Comparison of ENCODE assay signal across 16 cellular contexts in the genomic region with DNA sequence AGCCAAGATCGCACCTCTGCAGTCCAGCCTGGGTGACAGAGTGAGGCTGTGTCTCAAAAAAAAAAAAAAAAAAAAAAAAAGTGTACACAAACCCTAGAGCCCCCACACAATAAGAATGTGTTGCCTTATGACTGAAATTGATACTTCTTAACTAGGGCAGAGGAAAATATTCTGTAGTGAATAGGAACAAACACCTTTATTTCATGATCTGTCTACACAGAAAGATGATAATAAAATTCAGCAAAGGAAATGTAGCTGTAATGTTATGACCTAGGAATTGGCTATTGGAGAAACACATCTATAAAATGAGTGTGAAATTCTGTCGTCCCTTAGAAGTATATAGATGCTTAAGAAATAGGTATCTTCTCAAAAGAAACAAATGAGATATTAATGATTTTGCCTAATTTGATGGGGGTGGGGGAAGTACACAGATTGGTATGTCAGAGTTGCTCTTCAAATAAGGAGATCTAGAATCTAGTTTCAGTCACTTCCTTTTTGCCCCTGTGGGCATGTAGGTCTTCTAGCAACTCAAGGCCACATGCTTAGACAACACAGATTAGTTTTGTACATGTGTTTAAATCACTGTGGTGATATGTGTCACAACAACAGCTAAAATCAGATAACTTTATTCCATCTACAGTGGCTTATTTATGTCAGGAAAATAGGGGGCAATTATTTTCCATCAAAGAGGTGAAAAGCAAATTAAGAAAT. TPM values are rescaled to one million over a fixed set of nuclear protein-coding genes. Genes with fewer than 3 reads are reported as not detected.
DNase-seq lines count a peak whose midpoint lies in the region; ATAC-seq and TF ChIP-seq lines count a peak whose summit lies in the region.
"Had no signal": no experiment of that assay in that cellular context is flagged by ENCODE, and none has a peak within 500 bp of the region (broad histone marks: within the 10 kb centered on the region; RNA-seq: fewer than 3 reads in every experiment).

No MANE protein-coding gene starts in this region.

- H3K27ac Mint-ChIP-seq in T-cell (peak overlapping the region; percentile 41 to 85), nephron progenitor cell (peak overlapping the region; percentile 37)

- POLR2A ChIA-PET in T-cell (lab: Charles Lee), result interaction anchor here in 1 of 2 donors (0.7 kb wide), 1 partner anchor 14 kb away, joined by 10 read pairs; no protein-coding TSS in a partner anchor

- DNase-seq in NCI-H82 (lab: John Stamatoyannopoulos, UW) (peak; percentile 33), NCI-H82 treated with DMSO at 0.1 percent for 48 hours (lab: John Stamatoyannopoulos, UW; ENCODE audit: unreplicated experiment) (no peak), T-cell (no peak), nephron progenitor cell (no peak), KBM-7 (no peak), iPS-NIHi7 (ENCODE audit: extremely low spot score) (no peak), AG08395 (ENCODE audit: low spot score) (no peak)
- DNase-seq: activated CD4-positive, alpha-beta T cell treated with anti-CD3 and anti-CD28 coated beads for 1 hour; Caco-2; small intestine; T-helper 1 cell had no signal

- in situ Hi-C loops in KBM-7 (cut with MboI; ENCODE audit: low pct_unique_long_range_greater_than_20kb, low sequenced_read_pairs), result no loop called here

- H3K9me3 Mint-ChIP-seq in T-cell (no peaks in the 10 kb centered on the region), nephron progenitor cell (no peaks in the 10 kb centered on the region)

- peak overlapping the region in 2 of 3 donors; percentile 1 to 31 for H3K4me3 Mint-ChIP-seq in T-cell
- no peak overlapping the region for H3K4me3 Mint-ChIP-seq in nephron progenitor cell

- peaks cover 10 to 45% (median 23%) of the 10 kb centered on the region in 3 donors for H3K4me1 Mint-ChIP-seq in T-cell
- H3K4me1 Mint-ChIP-seq in nephron progenitor cell, result peaks cover 22% of the 10 kb centered on the region

- CTCF ChIA-PET in T-cell (lab: Charles Lee), result interaction anchor here (0.7 to 0.9 kb wide), 5 partner anchors 19 to 1765 kb away, joined by 3 to 12 read pairs (median 4); no protein-coding TSS in a partner anchor

- H3K36me3 Mint-ChIP-seq in T-cell (no peaks in the 10 kb centered on the region), nephron progenitor cell (ENCODE audit: low read depth) (peaks cover 48% of the 10 kb centered on the region)

- TF ChIP-seq CTCF in nephron progenitor cell (IDR thresholded peaks at IDR 0.05), result no peak

- ATAC-seq in GM21526 (IDR thresholded peaks at IDR 0.05; ENCODE audit: low FRiP score, unreplicated experiment), result peak; percentile 30
- peak; percentile 46 to 80 (median 48) for ATAC-seq in T-cell (replicated peaks in 1 of 4)
- ATAC-seq: A549 had no signal

- H3K27me3 Mint-ChIP-seq in T-cell (no peaks in the 10 kb centered on the region), nephron progenitor cell (ENCODE audit: low read depth, poor library complexity) (no peaks in the 10 kb centered on the region)

RNA-seq across cellular contexts. Expression of gene GPR25, which starts 10.7 kb away (rescaled TPM):
- total RNA-seq in T-cell, result 1 to 10 TPM; 1.2 to 6.7 (median 1.8) TPM
- total RNA-seq: Caco-2, H4, osteocyte, suprapubic skin had no signal

RNA-seq across cellular contexts. Expression of gene INAVA, which starts 32.6 kb away (rescaled TPM):
- under 1 TPM in 4 of 5 donors, not detected in 1; 0.09 to 0.62 (median 0.25) TPM for total RNA-seq in T-cell
